In genomic region chr3:170372190-170372879, GRCh38 we compare ENCODE assay signal across 2 cellular contexts.
TF ChIP-seq lines count a peak whose summit lies in the region.

No MANE protein-coding gene starts in this region.

TF ChIP-seq in HepG2, 621 proteins besides CTCF, POLR2A, EP300 and RAD21:
- TF ChIP-seq ZKSCAN8 (CRISPR knock-in tag; IDR thresholded peaks at IDR 0.05; ENCODE audit: borderline replicate concordance), result no peak
- TF ChIP-seq GATA4 (IDR thresholded peaks at IDR 0.05; ENCODE audit: borderline replicate concordance, low read depth), result no peak
- TF ChIP-seq DZIP1 (CRISPR knock-in tag; IDR thresholded peaks at IDR 0.05), result no peak
- no peak for TF ChIP-seq FOXA3 (CRISPR knock-in tag; IDR thresholded peaks at IDR 0.05)
- no peak for TF ChIP-seq SMARCC2 (IDR thresholded peaks at IDR 0.05)
- no peak for TF ChIP-seq XBP1 (CRISPR knock-in tag; IDR thresholded peaks at IDR 0.05)
- TF ChIP-seq ZNF253 (CRISPR knock-in tag; IDR thresholded peaks at IDR 0.05; ENCODE audit: borderline replicate concordance), result no peak
- no peak for TF ChIP-seq IRX3 (CRISPR knock-in tag; IDR thresholded peaks at IDR 0.05; ENCODE audit: borderline replicate concordance, low read depth)
- no peak for TF ChIP-seq JARID2 (CRISPR knock-in tag; IDR thresholded peaks at IDR 0.05; ENCODE audit: insufficient replicate concordance)
- no peak for TF ChIP-seq PRDM10 (CRISPR knock-in tag; IDR thresholded peaks at IDR 0.05; ENCODE audit: low read depth)
- TF ChIP-seq ZNF382 (CRISPR knock-in tag; IDR thresholded peaks at IDR 0.05; ENCODE audit: borderline replicate concordance), result no peak
- TF ChIP-seq FOXP4 (CRISPR knock-in tag; IDR thresholded peaks at IDR 0.05), result no peak
- no peak for TF ChIP-seq PRMT3 (CRISPR knock-in tag; IDR thresholded peaks at IDR 0.05; ENCODE audit: borderline replicate concordance, low read depth)
- no peak for TF ChIP-seq SSRP1 (CRISPR knock-in tag; IDR thresholded peaks at IDR 0.05)
- no peak for TF ChIP-seq HNRNPK (IDR thresholded peaks at IDR 0.05; ENCODE audit: low read depth, low read length, poor library complexity, severe bottlenecking)
- no peak for TF ChIP-seq DMAP1 (CRISPR knock-in tag; IDR thresholded peaks at IDR 0.05)
- TF ChIP-seq NFATC3 (CRISPR knock-in tag; IDR thresholded peaks at IDR 0.05), result no peak
- no peak for TF ChIP-seq ZNF660 (CRISPR knock-in tag; IDR thresholded peaks at IDR 0.05; ENCODE audit: borderline replicate concordance, low read depth)
- no peak for TF ChIP-seq HMGXB4 (CRISPR knock-in tag; IDR thresholded peaks at IDR 0.05; ENCODE audit: borderline replicate concordance in 1 of 2, low read depth in 1 of 2)
- TF ChIP-seq MAF1 (CRISPR knock-in tag; IDR thresholded peaks at IDR 0.05; ENCODE audit: borderline replicate concordance), result no peak

TF ChIP-seq in endothelial cell of umbilical vein, 7 proteins besides CTCF, POLR2A, EP300 and RAD21:
- TF ChIP-seq MYC (IDR thresholded peaks at IDR 0.05; ENCODE audit: low read depth, low read length), result no peak
